ENCODE assay signal across 2 cellular contexts in the genomic region with DNA sequence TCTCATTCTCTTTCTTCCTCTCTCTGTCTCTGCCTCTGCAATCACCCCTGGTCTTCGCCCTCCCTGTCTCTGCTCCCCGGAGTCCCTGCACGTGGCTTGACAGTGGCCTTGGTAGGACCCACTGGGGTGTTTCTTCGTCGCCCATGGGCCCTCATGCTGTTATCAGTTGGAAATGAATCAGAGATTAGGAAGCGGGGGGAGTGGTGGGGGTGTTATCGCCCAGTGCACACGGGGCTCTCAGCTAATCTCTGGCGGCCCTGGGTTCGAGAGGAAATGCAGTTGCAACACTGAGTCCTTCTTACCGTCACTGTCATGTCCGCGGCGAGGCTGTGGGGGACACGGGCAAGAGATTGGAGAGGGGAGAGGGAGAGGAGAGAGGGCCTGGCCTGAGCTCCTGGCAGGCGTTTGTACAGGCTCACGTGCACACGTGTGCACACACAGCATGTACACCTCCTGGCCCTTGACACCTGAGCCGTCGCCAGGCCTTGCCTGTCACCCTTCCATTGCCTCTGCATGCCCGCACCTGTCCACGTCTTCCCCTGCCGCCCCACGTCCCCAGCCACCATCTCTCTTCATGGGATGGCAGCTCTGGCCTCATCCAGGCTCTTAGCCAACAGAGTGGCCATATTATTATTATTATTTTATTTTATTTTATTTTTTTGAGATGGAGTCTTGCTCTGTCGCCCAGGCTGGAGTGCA.
TF ChIP-seq lines count a peak whose summit lies in the region.

No MANE protein-coding gene starts in this region.

TF ChIP-seq in HEK293, 187 proteins besides CTCF, POLR2A, EP300 and RAD21:
- TF ChIP-seq ZNF223 (tag by site-specific recombination; IDR thresholded peaks at IDR 0.05) (no peak), ZNF133 (tag by site-specific recombination; IDR thresholded peaks at IDR 0.05) (0 out of 2 replicates have a peak, but pooled peaks have one; percentile 14), ZIC2 (tag by site-specific recombination; IDR thresholded peaks at IDR 0.05) (peak; percentile 63), ZNF366 (tag by site-specific recombination; conservative IDR thresholded peaks at IDR 0.05) (0 out of 2 replicates have a peak, but pooled peaks have one; percentile 13), GLI4 (tag by site-specific recombination; IDR thresholded peaks at IDR 0.05) (no peak), BCL11A (tag by site-specific recombination; IDR thresholded peaks at IDR 0.05; ENCODE audit: low read depth) (no peak), BCL11B (tag by site-specific recombination; IDR thresholded peaks at IDR 0.05; ENCODE audit: low read depth) (no peak)
- TF ChIP-seq, protein P1, sequence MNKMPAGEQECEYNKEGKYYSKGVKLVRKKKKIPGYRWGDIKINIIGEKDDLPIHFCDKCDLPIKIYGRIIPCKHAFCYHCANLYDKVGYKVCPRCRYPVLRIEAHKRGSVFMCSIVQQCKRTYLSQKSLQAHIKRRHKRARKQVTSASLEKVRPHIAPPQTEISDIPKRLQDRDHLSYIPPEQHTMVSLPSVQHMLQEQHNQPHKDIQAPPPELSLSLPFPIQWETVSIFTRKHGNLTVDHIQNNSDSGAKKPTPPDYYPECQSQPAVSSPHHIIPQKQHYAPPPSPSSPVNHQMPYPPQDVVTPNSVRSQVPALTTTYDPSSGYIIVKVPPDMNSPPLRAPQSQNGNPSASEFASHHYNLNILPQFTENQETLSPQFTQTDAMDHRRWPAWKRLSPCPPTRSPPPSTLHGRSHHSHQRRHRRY (tag by site-specific recombination; IDR thresholded peaks at IDR 0.05) = 0 out of 2 replicates have a peak, but pooled peaks have one; percentile 50

TF ChIP-seq in H1, 55 proteins besides CTCF, POLR2A, EP300 and RAD21:
- TF ChIP-seq GTF2F1 (IDR thresholded peaks at IDR 0.05; ENCODE audit: borderline replicate concordance, low read depth, low read length) (no peak), JUN (IDR thresholded peaks at IDR 0.05; ENCODE audit: low read depth, low read length) (no peak), SUZ12 (IDR thresholded peaks at IDR 0.05; ENCODE audit: low read length) (no peak), BCL11A (IDR thresholded peaks at IDR 0.05; ENCODE audit: low read depth in 2 of 2, low read length in 2 of 2) (no peak), MAFK (IDR thresholded peaks at IDR 0.05; ENCODE audit: low read depth, low read length) (no peak), EZH2 (IDR thresholded peaks at IDR 0.05; ENCODE audit: low read depth, low read length, severe bottlenecking) (no peak), POLR2AphosphoS5 (IDR thresholded peaks at IDR 0.05; ENCODE audit: low read depth, low read length) (no peak), RNF2 (IDR thresholded peaks at IDR 0.05; ENCODE audit: borderline replicate concordance, low read depth, low read length, missing control alignments, poor library complexity, severe bottlenecking) (no peak), GABPA (IDR thresholded peaks at IDR 0.05; ENCODE audit: borderline replicate concordance, insufficient read depth, low read length) (no peak), CBX5 (IDR thresholded peaks at IDR 0.05; ENCODE audit: low read depth, low read length) (no peak), YY1 (IDR thresholded peaks at IDR 0.05; ENCODE audit: low read depth, low read length) (no peak), SP4 (IDR thresholded peaks at IDR 0.05; ENCODE audit: low read length) (no peak), RXRA (IDR thresholded peaks at IDR 0.05; ENCODE audit: insufficient read depth, low read depth, low read length) (no peak), CTBP2 (IDR thresholded peaks at IDR 0.05; ENCODE audit: borderline replicate concordance, insufficient read depth, insufficient read length, low read length) (no peak), SIX5 (IDR thresholded peaks at IDR 0.05; ENCODE audit: low read depth, low read length) (no peak)
- TF ChIP-seq, protein P2, sequence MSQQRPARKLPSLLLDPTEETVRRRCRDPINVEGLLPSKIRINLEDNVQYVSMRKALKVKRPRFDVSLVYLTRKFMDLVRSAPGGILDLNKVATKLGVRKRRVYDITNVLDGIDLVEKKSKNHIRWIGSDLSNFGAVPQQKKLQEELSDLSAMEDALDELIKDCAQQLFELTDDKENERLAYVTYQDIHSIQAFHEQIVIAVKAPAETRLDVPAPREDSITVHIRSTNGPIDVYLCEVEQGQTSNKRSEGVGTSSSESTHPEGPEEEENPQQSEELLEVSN (IDR thresholded peaks at IDR 0.05) = no peak
